13 cellular contexts compared by ENCODE assay signal in the genomic region with DNA sequence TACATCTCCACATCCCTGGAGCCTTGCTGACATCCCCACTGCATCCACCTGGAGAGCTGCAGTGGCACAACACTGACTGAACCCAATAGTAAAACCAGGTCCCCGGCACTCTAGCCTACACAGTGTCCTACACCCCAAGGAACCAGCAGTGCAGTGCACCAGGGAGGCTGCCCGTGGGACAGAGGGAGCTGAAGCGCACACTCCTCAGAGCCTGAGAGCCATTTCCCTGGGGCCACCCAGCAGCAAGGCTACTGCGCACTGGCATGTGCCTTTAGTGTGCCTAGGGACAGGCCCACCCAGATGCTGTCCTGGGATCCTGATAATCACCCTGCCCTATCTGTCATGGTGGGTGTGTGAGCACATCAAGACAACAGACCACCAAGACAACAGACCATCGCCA. TPM values are rescaled to one million over a fixed set of nuclear protein-coding genes. Genes with fewer than 3 reads are reported as not detected.
A peak's percentile ranks its signal among the peaks of the same experiment; 100 is the strongest.
DNase-seq lines count a peak whose midpoint lies in the region; ATAC-seq and TF ChIP-seq lines count a peak whose summit lies in the region.
"Had no signal": no experiment of that assay in that cellular context is flagged by ENCODE, and none has a peak within 500 bp of the region (broad histone marks: within the 10 kb centered on the region; RNA-seq: fewer than 3 reads in every experiment).

No MANE protein-coding gene starts in this region.

- no peaks in the 10 kb centered on the region for H3K27me3 Mint-ChIP-seq in dendritic cell treated with granulocyte-macrophage colony-stimulating factor and Interleukin-4, amounts not matched to agents 40 ng/mL and 50 ng/mL, for 4 days
- no peaks in the 10 kb centered on the region for H3K27me3 Mint-ChIP-seq in stimulated activated naive CD8-positive, alpha-beta T cell treated with anti-CD3 and anti-CD28 coated beads, Interleukin-15, amount 100 ng/mL, for 72 hours
- H3K27me3 Mint-ChIP-seq: CD4-positive, CD25-positive, alpha-beta regulatory T cell had no signal

- H3K36me3 Mint-ChIP-seq in dendritic cell treated with granulocyte-macrophage colony-stimulating factor and Interleukin-4, amounts not matched to agents 40 ng/mL and 50 ng/mL, for 4 days (ENCODE audit: low read depth), result peaks cover 51% of the 10 kb centered on the region

- no peaks in the 10 kb centered on the region for H3K4me1 ChIP-seq in psoas muscle
- H3K4me1 ChIP-seq: Caco-2 had no signal

- no peak overlapping the region for H3K4me3 Mint-ChIP-seq in dendritic cell treated with granulocyte-macrophage colony-stimulating factor and Interleukin-4, amounts not matched to agents 40 ng/mL and 50 ng/mL, for 4 days
- H3K4me3 Mint-ChIP-seq in stimulated activated naive CD8-positive, alpha-beta T cell treated with anti-CD3 and anti-CD28 coated beads, Interleukin-15, amount 100 ng/mL, for 72 hours, result no peak overlapping the region
- H3K4me3 Mint-ChIP-seq: CD4-positive, CD25-positive, alpha-beta regulatory T cell; HFFc6 had no signal

- no peak overlapping the region for H3K27ac ChIP-seq in psoas muscle
- H3K27ac ChIP-seq in dorsolateral prefrontal cortex, result no peak overlapping the region

- peak overlapping the region; percentile 38 for H3K27ac Mint-ChIP-seq in dendritic cell treated with granulocyte-macrophage colony-stimulating factor and Interleukin-4, amounts not matched to agents 40 ng/mL and 50 ng/mL, for 4 days
- H3K27ac Mint-ChIP-seq in stimulated activated naive CD8-positive, alpha-beta T cell treated with anti-CD3 and anti-CD28 coated beads, Interleukin-15, amount 100 ng/mL, for 72 hours, result peak overlapping the region in 1 of 2 donors; percentile 85
- H3K27ac Mint-ChIP-seq: HFFc6 had no signal

- WGBS in psoas muscle, 3 donors, result 95 to 99% (median 96%) methylated on average over 5 of the region's 5 CpGs

- H3K9me3 ChIP-seq in psoas muscle, result no peaks in the 10 kb centered on the region
- H3K9me3 ChIP-seq: Caco-2 had no signal

- H3K27me3 ChIP-seq in psoas muscle (ENCODE audit: insufficient read depth in 3 of 3, low read length in 2 of 3), result no peaks in the 10 kb centered on the region
- no peaks in the 10 kb centered on the region for H3K27me3 ChIP-seq in dorsolateral prefrontal cortex

- TF ChIP-seq CTCF in psoas muscle (IDR thresholded peaks at IDR 0.05), result no peak
- TF ChIP-seq CTCF in dorsolateral prefrontal cortex (IDR thresholded peaks at IDR 0.05 in 54 of 56, conservative IDR thresholded peaks at IDR 0.05 in 2 of 56; ENCODE audit: low read depth in 1 of 56, partially characterized antibody in 56 of 56), result no peak

- no peaks in the 10 kb centered on the region for H3K9me3 Mint-ChIP-seq in dendritic cell treated with granulocyte-macrophage colony-stimulating factor and Interleukin-4, amounts not matched to agents 40 ng/mL and 50 ng/mL, for 4 days
- no peaks in the 10 kb centered on the region for H3K9me3 Mint-ChIP-seq in stimulated activated naive CD8-positive, alpha-beta T cell treated with anti-CD3 and anti-CD28 coated beads, Interleukin-15, amount 100 ng/mL, for 72 hours
- H3K9me3 Mint-ChIP-seq: HFFc6 had no signal

- peak; percentile 12 for ATAC-seq in GM21360 (IDR thresholded peaks at IDR 0.05; ENCODE audit: unreplicated experiment)
- ATAC-seq in HG02981 (IDR thresholded peaks at IDR 0.05; ENCODE audit: unreplicated experiment), result peak; percentile 13
- ATAC-seq in stimulated activated naive CD8-positive, alpha-beta T cell treated with anti-CD3 and anti-CD28 coated beads, Interleukin-15, amount 100 ng/mL, for 72 hours, result peak; percentile 53
- no peak for ATAC-seq in HG02798 (IDR thresholded peaks at IDR 0.05; ENCODE audit: poor library complexity, unreplicated experiment)
- no peak for ATAC-seq in psoas muscle

- peaks cover 57% of the 10 kb centered on the region for H3K4me1 Mint-ChIP-seq in dendritic cell treated with granulocyte-macrophage colony-stimulating factor and Interleukin-4, amounts not matched to agents 40 ng/mL and 50 ng/mL, for 4 days (ENCODE audit: low read depth)
- H3K4me1 Mint-ChIP-seq in stimulated activated naive CD8-positive, alpha-beta T cell treated with anti-CD3 and anti-CD28 coated beads, Interleukin-15, amount 100 ng/mL, for 72 hours, result peaks cover 40% of the 10 kb centered on the region

- intact Hi-C loops in dendritic cell treated with granulocyte-macrophage colony-stimulating factor and Interleukin-4, amounts not matched to agents 40 ng/mL and 50 ng/mL, for 4 days (cut with micrococcal nuclease), result no loop called here
- intact Hi-C loops in psoas muscle (cut with DNase I) (no loop called here), dorsolateral prefrontal cortex (cut with DNase I) (no loop called here)

- H3K36me3 ChIP-seq in psoas muscle (ENCODE audit: insufficient read depth in 1 of 2, low read depth in 1 of 2), result no peaks in the 10 kb centered on the region

- H3K4me3 ChIP-seq in psoas muscle (no peak overlapping the region), dorsolateral prefrontal cortex (no peak overlapping the region)

- no peak for DNase-seq in stimulated activated naive CD8-positive, alpha-beta T cell treated with anti-CD3 and anti-CD28 coated beads, Interleukin-15, amount 100 ng/mL, for 72 hours
- DNase-seq in psoas muscle, result no peak
- DNase-seq in dorsolateral prefrontal cortex, result no peak
- DNase-seq: DMS153, HFFc6, NCI-H1105 treated with DMSO at 0.1 percent for 48 hours, NCI-H187 had no signal

RNA-seq across cellular contexts. Expression of gene NSL1, which starts 31.9 kb away (rescaled TPM):
- total RNA-seq in psoas muscle (10 to 100 TPM; 13.2 to 21.2 (median 16.5) TPM), dorsolateral prefrontal cortex (10 to 100 TPM; 33.9 to 65.0 (median 45.3) TPM)
- 10 to 100 TPM; 14.1 to 34.5 (median 24.0) TPM for polyA plus RNA-seq in psoas muscle

RNA-seq across cellular contexts. Expression of gene TATDN3, which starts 32.0 kb away (rescaled TPM):
- total RNA-seq in psoas muscle (10 to 100 TPM; 21.4 to 25.2 (median 22.8) TPM), dorsolateral prefrontal cortex (10 to 100 TPM; 17.4 to 66.3 (median 32.1) TPM)
- 10 to 100 TPM; 13.5 to 20.9 (median 13.9) TPM for polyA plus RNA-seq in psoas muscle

Comparison
In these comparisons a context has a peak if more than half of its experiments do, and no peak if none do; other contexts are left out.
1. ATAC-seq: peak in GM21360 (single experiment), HG02981 (single experiment) and stimulated activated naive CD8-positive, alpha-beta T cell treated with anti-CD3 and anti-CD28 coated beads, Interleukin-15, amount 100 ng/mL, for 72 hours (single experiment); none in HG02798 (single experiment) and psoas muscle (0 of 4).